ENCODE assay signal across 8 cellular contexts in the genomic region with DNA sequence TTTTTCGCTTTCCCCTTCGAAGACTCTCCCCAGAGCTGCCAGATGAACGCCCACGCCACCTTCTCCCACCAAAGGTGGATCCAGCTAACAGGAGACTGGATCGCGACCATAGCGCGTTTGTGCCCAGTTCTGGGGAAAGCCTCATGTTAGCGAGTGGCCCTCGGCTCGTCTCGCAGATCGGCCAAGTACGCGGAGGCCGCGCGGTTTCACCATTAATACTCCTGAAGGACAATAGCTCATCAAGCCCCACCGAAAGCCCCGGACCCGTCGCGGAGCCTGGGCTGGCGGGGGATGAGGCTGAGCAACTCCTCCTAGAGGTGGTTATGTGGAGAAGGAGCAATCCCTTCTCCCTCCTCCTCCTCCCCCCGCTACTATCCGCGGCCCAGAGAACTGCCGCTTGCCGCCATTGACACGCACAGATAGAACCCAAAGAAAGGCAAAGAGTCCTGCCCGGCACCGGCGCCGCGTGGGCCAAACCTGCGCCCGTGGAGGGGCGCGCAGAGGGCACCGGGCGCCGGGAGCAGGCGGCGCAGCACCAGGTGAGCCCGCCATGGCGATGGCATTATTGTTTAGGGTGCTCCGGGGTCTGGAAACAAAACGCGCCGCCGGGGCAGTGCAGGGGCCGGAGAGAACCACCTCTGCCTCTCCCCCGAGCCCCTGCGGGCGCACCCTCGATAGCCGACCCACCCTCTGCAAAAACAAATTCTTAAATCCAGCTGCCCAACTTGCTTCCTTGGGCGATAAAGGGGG. TPM values are rescaled to one million over a fixed set of nuclear protein-coding genes. Genes with fewer than 3 reads are reported as not detected.
DNase-seq lines count a peak whose midpoint lies in the region; ATAC-seq and TF ChIP-seq lines count a peak whose summit lies in the region.

Gene MACROH2A2 (plus strand): TSS at position 385 of the 750 bp plus-strand sequence. CDS start 22,813 bp downstream, outside the sequence.

- no peaks in the 10 kb centered on the region for H3K36me3 ChIP-seq in subcutaneous abdominal adipose tissue (ENCODE audit: control insufficient read depth in 5 of 5, insufficient read depth in 5 of 5, low read length in 5 of 5)

- no peak for DNase-seq in CD4-positive, alpha-beta T cell
- DNase-seq in HuH-7 (ENCODE audit: low spot score): peak; percentile 64
- DNase-seq in UCSD-AML1 (lab: John Stamatoyannopoulos, UW; ENCODE audit: unreplicated experiment): peak; percentile 71
- DNase-seq in endothelial cell (ENCODE audit: low spot score): peak; percentile 70
- no peak for DNase-seq in memory B cell (ENCODE audit: low spot score in 2 of 2)

- no peak within 1 kb of the TSS for H3K27ac Mint-ChIP-seq in CD4-positive, alpha-beta T cell
- H3K27ac Mint-ChIP-seq in endothelial cell (ENCODE audit: unreplicated experiment) (peak within 1 kb of the TSS; percentile 92), memory B cell (no peak within 1 kb of the TSS)

- H3K27me3 Mint-ChIP-seq in CD4-positive, alpha-beta T cell: peaks cover 68% of the 10 kb centered on the region
- peaks cover 7% of the 10 kb centered on the region for H3K27me3 Mint-ChIP-seq in endothelial cell (ENCODE audit: unreplicated experiment)
- H3K27me3 Mint-ChIP-seq in memory B cell: peaks cover 18% of the 10 kb centered on the region

- CTCF ChIA-PET in CD4-positive, alpha-beta T cell (lab: Charles Lee): no interaction called here

- peaks cover 66% of the 10 kb centered on the region for H3K27me3 ChIP-seq in CD4-positive, alpha-beta T cell (ENCODE audit: control insufficient read depth, insufficient read depth, low read length)
- peaks cover 0 to 10% (median 0%) of the 10 kb centered on the region in 5 donors for H3K27me3 ChIP-seq in subcutaneous abdominal adipose tissue (ENCODE audit: control insufficient read depth in 5 of 5, insufficient read depth in 4 of 5, low read length in 5 of 5)

- no peaks in the 10 kb centered on the region for H3K9me3 ChIP-seq in CD4-positive, alpha-beta T cell (ENCODE audit: control insufficient read depth, low read length)
- no peaks in the 10 kb centered on the region for H3K9me3 ChIP-seq in subcutaneous abdominal adipose tissue (ENCODE audit: control insufficient read depth in 5 of 5, low read length in 5 of 5)

- POLR2A ChIA-PET in CD4-positive, alpha-beta T cell (lab: Charles Lee): no interaction called here

- ATAC-seq in CD4-positive, alpha-beta T cell (ENCODE audit: poor library complexity): no peak
- no peak for ATAC-seq in memory B cell (ENCODE audit: low read depth)
- no peak for ATAC-seq in GM19023 (IDR thresholded peaks at IDR 0.05; ENCODE audit: unreplicated experiment)
- no peak for ATAC-seq in HG03565 (IDR thresholded peaks at IDR 0.05; ENCODE audit: unreplicated experiment)

- H3K27ac ChIP-seq in CD4-positive, alpha-beta T cell (ENCODE audit: low read depth, low read length): no peak within 1 kb of the TSS
- H3K27ac ChIP-seq in subcutaneous abdominal adipose tissue (ENCODE audit: low read depth, low read length): no peak within 1 kb of the TSS

- intact Hi-C loops in CD4-positive, alpha-beta T cell (cut with DNase I, micrococcal nuclease): no loop called here

- no peaks in the 10 kb centered on the region for H3K9me3 Mint-ChIP-seq in CD4-positive, alpha-beta T cell
- H3K9me3 Mint-ChIP-seq in endothelial cell (ENCODE audit: unreplicated experiment) (no peaks in the 10 kb centered on the region), memory B cell (no peaks in the 10 kb centered on the region)

- peaks cover 0 to 23% (median 19%) of the 10 kb centered on the region in 5 donors for H3K4me1 ChIP-seq in subcutaneous abdominal adipose tissue (ENCODE audit: control insufficient read depth in 5 of 5, insufficient read depth in 5 of 5, low read length in 5 of 5)

- peak within 1 kb of the TSS; percentile 82 for H3K4me3 Mint-ChIP-seq in CD4-positive, alpha-beta T cell
- H3K4me3 Mint-ChIP-seq in endothelial cell (ENCODE audit: unreplicated experiment): peak within 1 kb of the TSS; percentile 97
- H3K4me3 Mint-ChIP-seq in memory B cell: peak within 1 kb of the TSS; percentile 44

- no peaks in the 10 kb centered on the region for H3K36me3 Mint-ChIP-seq in CD4-positive, alpha-beta T cell (ENCODE audit: low read depth)
- no peaks in the 10 kb centered on the region for H3K36me3 Mint-ChIP-seq in endothelial cell (ENCODE audit: low read depth, unreplicated experiment)
- no peaks in the 10 kb centered on the region for H3K36me3 Mint-ChIP-seq in memory B cell

- H3K9ac ChIP-seq in subcutaneous abdominal adipose tissue (ENCODE audit: low read length in 5 of 5): peak within 1 kb of the TSS in 3 of 5 donors; percentile 18 to 57 (median 56)

- TF ChIP-seq CTCF in CD4-positive, alpha-beta T cell (IDR thresholded peaks at IDR 0.05): no peak
- TF ChIP-seq CTCF in endothelial cell (IDR thresholded peaks at IDR 0.05; ENCODE audit: unreplicated experiment): no peak

- peak within 1 kb of the TSS; percentile 62 to 85 (median 68) for H3K4me3 ChIP-seq in subcutaneous abdominal adipose tissue (ENCODE audit: low read depth in 1 of 5, low read length in 5 of 5)

- no peaks in the 10 kb centered on the region for H3K4me1 Mint-ChIP-seq in CD4-positive, alpha-beta T cell (ENCODE audit: low read depth)
- peaks cover 26% of the 10 kb centered on the region for H3K4me1 Mint-ChIP-seq in endothelial cell (ENCODE audit: unreplicated experiment)
- peaks cover 7% of the 10 kb centered on the region for H3K4me1 Mint-ChIP-seq in memory B cell

RNA-seq across cellular contexts. Expression of gene MACROH2A2, which starts in this region (rescaled TPM):
- total RNA-seq in CD4-positive, alpha-beta T cell: 1 to 10 TPM; 2.2 TPM
- total RNA-seq in endothelial cell (ENCODE audit: unreplicated experiment): 75.2 TPM

Comparison
In these comparisons a context has a peak if more than half of its experiments do, and no peak if none do; other contexts are left out.
1. RNA of gene MACROH2A2 (total RNA-seq): 75.2 TPM in endothelial cell (single experiment); 2.2 TPM in CD4-positive, alpha-beta T cell; every median in the first group is over 10 times any median in the second.
2. DNase-seq: peak in HuH-7 (single experiment), UCSD-AML1 (single experiment) and endothelial cell (single experiment); none in CD4-positive, alpha-beta T cell (0 of 10) and memory B cell (0 of 2).
3. H3K4me3 Mint-ChIP-seq: peak in every context shown above with its lines; median percentile 97 in endothelial cell; 82 in CD4-positive, alpha-beta T cell; 44 in memory B cell.